2 cellular contexts compared by ENCODE assay signal in genomic region chr1:26827663-26828062, GRCh38.
TF ChIP-seq lines count a peak whose summit lies in the region.

No MANE protein-coding gene starts in this region.

TF ChIP-seq in K562, 482 proteins besides CTCF, POLR2A, EP300 and RAD21:
- TF ChIP-seq UBTF (IDR thresholded peaks at IDR 0.05; ENCODE audit: borderline replicate concordance in 1 of 2, low read depth in 2 of 2, low read length in 2 of 2) (no peak), ZNF232 (CRISPR knock-in tag; IDR thresholded peaks at IDR 0.05) (no peak), ZNF707 (CRISPR knock-in tag; conservative IDR thresholded peaks at IDR 0.05) (no peak), TAF9B (IDR thresholded peaks at IDR 0.05; ENCODE audit: partially characterized antibody) (no peak), CGGBP1 (CRISPR knock-in tag; IDR thresholded peaks at IDR 0.05) (no peak), DIDO1 (tag; IDR thresholded peaks at IDR 0.05; ENCODE audit: low read depth) (no peak), SRF (CRISPR knock-in tag; IDR thresholded peaks at IDR 0.05) (no peak), CREBBP (IDR thresholded peaks at IDR 0.05; ENCODE audit: low read depth, low read length) (no peak), SMARCA4 (IDR thresholded peaks at IDR 0.05) (no peak), CC2D1A (IDR thresholded peaks at IDR 0.05) (no peak), ZNF124 (CRISPR knock-in tag; IDR thresholded peaks at IDR 0.05) (no peak), GATAD2B (IDR thresholded peaks at IDR 0.05; ENCODE audit: borderline replicate concordance) (no peak)
- TF ChIP-seq, protein P1, sequence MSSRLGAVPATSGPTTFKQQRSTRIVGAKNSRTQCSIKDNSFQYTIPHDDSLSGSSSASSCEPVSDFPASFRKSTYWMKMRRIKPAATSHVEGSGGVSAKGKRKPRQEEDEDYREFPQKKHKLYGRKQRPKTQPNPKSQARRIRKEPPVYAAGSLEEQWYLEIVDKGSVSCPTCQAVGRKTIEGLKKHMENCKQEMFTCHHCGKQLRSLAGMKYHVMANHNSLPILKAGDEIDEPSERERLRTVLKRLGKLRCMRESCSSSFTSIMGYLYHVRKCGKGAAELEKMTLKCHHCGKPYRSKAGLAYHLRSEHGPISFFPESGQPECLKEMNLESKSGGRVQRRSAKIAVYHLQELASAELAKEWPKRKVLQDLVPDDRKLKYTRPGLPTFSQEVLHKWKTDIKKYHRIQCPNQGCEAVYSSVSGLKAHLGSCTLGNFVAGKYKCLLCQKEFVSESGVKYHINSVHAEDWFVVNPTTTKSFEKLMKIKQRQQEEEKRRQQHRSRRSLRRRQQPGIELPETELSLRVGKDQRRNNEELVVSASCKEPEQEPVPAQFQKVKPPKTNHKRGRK (tag; IDR thresholded peaks at IDR 0.05): no peak
- TF ChIP-seq, protein P2, sequence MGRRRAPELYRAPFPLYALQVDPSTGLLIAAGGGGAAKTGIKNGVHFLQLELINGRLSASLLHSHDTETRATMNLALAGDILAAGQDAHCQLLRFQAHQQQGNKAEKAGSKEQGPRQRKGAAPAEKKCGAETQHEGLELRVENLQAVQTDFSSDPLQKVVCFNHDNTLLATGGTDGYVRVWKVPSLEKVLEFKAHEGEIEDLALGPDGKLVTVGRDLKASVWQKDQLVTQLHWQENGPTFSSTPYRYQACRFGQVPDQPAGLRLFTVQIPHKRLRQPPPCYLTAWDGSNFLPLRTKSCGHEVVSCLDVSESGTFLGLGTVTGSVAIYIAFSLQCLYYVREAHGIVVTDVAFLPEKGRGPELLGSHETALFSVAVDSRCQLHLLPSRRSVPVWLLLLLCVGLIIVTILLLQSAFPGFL (CRISPR knock-in tag; IDR thresholded peaks at IDR 0.05): no peak
- TF ChIP-seq, protein P3, sequence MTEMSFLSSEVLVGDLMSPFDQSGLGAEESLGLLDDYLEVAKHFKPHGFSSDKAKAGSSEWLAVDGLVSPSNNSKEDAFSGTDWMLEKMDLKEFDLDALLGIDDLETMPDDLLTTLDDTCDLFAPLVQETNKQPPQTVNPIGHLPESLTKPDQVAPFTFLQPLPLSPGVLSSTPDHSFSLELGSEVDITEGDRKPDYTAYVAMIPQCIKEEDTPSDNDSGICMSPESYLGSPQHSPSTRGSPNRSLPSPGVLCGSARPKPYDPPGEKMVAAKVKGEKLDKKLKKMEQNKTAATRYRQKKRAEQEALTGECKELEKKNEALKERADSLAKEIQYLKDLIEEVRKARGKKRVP (CRISPR knock-in tag; IDR thresholded peaks at IDR 0.05): no peak

TF ChIP-seq in liver, 16 proteins besides CTCF, POLR2A, EP300 and RAD21:
- TF ChIP-seq, protein P4, sequence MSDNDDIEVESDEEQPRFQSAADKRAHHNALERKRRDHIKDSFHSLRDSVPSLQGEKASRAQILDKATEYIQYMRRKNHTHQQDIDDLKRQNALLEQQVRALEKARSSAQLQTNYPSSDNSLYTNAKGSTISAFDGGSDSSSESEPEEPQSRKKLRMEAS (IDR thresholded peaks at IDR 0.05): no peak
- no peak for TF ChIP-seq RXRA (IDR thresholded peaks at IDR 0.05)
- no peak for TF ChIP-seq HNF4G (IDR thresholded peaks at IDR 0.05)
- TF ChIP-seq JUND (IDR thresholded peaks at IDR 0.05): no peak
- TF ChIP-seq, protein P5, sequence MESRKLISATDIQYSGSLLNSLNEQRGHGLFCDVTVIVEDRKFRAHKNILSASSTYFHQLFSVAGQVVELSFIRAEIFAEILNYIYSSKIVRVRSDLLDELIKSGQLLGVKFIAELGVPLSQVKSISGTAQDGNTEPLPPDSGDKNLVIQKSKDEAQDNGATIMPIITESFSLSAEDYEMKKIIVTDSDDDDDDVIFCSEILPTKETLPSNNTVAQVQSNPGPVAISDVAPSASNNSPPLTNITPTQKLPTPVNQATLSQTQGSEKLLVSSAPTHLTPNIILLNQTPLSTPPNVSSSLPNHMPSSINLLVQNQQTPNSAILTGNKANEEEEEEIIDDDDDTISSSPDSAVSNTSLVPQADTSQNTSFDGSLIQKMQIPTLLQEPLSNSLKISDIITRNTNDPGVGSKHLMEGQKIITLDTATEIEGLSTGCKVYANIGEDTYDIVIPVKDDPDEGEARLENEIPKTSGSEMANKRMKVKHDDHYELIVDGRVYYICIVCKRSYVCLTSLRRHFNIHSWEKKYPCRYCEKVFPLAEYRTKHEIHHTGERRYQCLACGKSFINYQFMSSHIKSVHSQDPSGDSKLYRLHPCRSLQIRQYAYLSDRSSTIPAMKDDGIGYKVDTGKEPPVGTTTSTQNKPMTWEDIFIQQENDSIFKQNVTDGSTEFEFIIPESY (IDR thresholded peaks at IDR 0.05): no peak
- no peak for TF ChIP-seq FOXA1 (IDR thresholded peaks at IDR 0.05)
- TF ChIP-seq HNF4A (conservative IDR thresholded peaks at IDR 0.05): no peak
- no peak for TF ChIP-seq YY1 (IDR thresholded peaks at IDR 0.05)
